Comparison of ENCODE assay signal across 11 cellular contexts in the genomic region with DNA sequence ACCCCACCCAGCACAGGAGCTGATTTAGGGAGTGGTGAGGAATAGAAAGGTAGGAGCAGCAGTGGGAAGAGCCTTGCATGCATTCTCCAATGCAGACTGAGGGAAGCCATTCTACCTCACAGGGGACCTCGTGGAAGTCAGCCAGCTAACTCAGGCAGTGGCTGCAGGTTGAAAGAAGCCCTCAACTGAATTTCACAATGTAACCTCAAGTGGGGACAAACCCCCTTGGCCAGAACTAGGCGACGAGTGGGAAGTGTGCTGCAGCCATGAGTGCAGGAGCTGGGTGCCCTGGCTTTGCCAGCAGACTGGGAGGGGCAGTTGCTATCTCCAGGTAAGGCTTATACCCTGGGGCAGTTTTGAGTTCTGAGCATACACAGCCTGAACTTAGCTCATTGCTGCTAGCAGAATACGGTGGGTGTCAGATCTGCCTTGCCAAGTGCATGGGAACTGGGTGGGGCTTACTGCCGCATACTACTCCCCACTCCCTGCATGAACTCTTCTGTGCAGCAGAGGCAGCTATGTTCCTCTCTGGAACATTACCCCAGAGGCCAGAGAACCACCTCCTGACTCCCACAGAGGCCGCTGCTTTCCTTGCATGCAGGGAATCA.
DNase-seq lines count a peak whose midpoint lies in the region; ATAC-seq and TF ChIP-seq lines count a peak whose summit lies in the region.
"Had no signal": no experiment of that assay in that cellular context is flagged by ENCODE, and none has a peak within 500 bp of the region (broad histone marks: within the 10 kb centered on the region; RNA-seq: fewer than 3 reads in every experiment).

No MANE protein-coding gene starts in this region.

- H2BK15ac ChIP-seq in mesendoderm (replicated peaks; ENCODE audit: low read depth): no peak overlapping the region

- peak overlapping the region; percentile 94 for H3K27ac ChIP-seq in 22Rv1
- H3K27ac ChIP-seq in mesendoderm (ENCODE audit: low read depth, low read length): no peak overlapping the region
- no peak overlapping the region for H3K27ac ChIP-seq in osteoblast (ENCODE audit: low read depth, low read length)

- H2BK120ac ChIP-seq in mesendoderm (ENCODE audit: low read depth, low read length): no peak overlapping the region

- no peak overlapping the region for H4K5ac ChIP-seq in mesendoderm (ENCODE audit: low read length)

- no peaks in the 10 kb centered on the region for H3K27me3 ChIP-seq in mesendoderm (ENCODE audit: insufficient read depth, low read length, poor library complexity)
- no peaks in the 10 kb centered on the region for H3K27me3 ChIP-seq in osteoblast (ENCODE audit: insufficient read depth, low read length)

- peaks cover 8% of the 10 kb centered on the region for H3K36me3 Mint-ChIP-seq in Calu3 (ENCODE audit: insufficient read depth, unreplicated experiment)
- no peaks in the 10 kb centered on the region for H3K36me3 Mint-ChIP-seq in activated CD8-positive, alpha-beta T cell treated with anti-CD3 and anti-CD28 coated beads for 36 hours (ENCODE audit: low read depth)

- CTCF ChIA-PET in Calu3 (lab: Charles Lee): interaction anchor here (0.7 to 2.5 kb wide), 4 partner anchors 126 to 270 kb away, joined by 3 to 8 read pairs (median 4); partner anchors contain the start of genes AMD1, CDK19 and GTF3C6
- CTCF ChIA-PET in activated CD8-positive, alpha-beta T cell treated with anti-CD3 and anti-CD28 coated beads for 36 hours (lab: Charles Lee): interaction anchor here (1.3 to 1.8 kb wide), 3 partner anchors 189 to 261 kb away, joined by 3 to 6 read pairs (median 3); no protein-coding TSS in a partner anchor

- H3K9me3 Mint-ChIP-seq in Calu3 (ENCODE audit: low read depth, unreplicated experiment): no peaks in the 10 kb centered on the region
- no peaks in the 10 kb centered on the region for H3K9me3 Mint-ChIP-seq in activated CD8-positive, alpha-beta T cell treated with anti-CD3 and anti-CD28 coated beads for 36 hours
- H3K9me3 Mint-ChIP-seq: nephron had no signal

- BruUV-seq in Calu3 (replicated peaks; lab: Mats Ljungman, UMichigan): no TSS peak

- TF ChIP-seq CTCF in 22Rv1 (IDR thresholded peaks at IDR 0.05) (no peak), Calu3 (IDR thresholded peaks at IDR 0.05; ENCODE audit: unreplicated experiment) (no peak), osteoblast (IDR thresholded peaks at IDR 0.05; ENCODE audit: extremely low read depth, low read depth, low read length) (no peak)
- no peak for TF ChIP-seq CTCF in activated CD8-positive, alpha-beta T cell treated with anti-CD3 and anti-CD28 coated beads for 36 hours (IDR thresholded peaks at IDR 0.05)

- no peak overlapping the region for H3K23ac ChIP-seq in mesendoderm (ENCODE audit: low read length)

- ATAC-seq in activated CD8-positive, alpha-beta T cell treated with anti-CD3 and anti-CD28 coated beads for 36 hours: peak; percentile 39
- ATAC-seq in GM19452 (IDR thresholded peaks at IDR 0.05; ENCODE audit: unreplicated experiment): no peak

- H3K9me3 ChIP-seq in osteoblast (ENCODE audit: low read depth, low read length): no peaks in the 10 kb centered on the region

- peak; percentile 45 for DNase-seq in Calu3
- DNase-seq in activated CD8-positive, alpha-beta T cell treated with anti-CD3 and anti-CD28 coated beads for 36 hours: no peak
- DNase-seq in mesendoderm: peak; percentile 34
- no peak for DNase-seq in NCI-H510A (lab: John Stamatoyannopoulos, UW)
- no peak for DNase-seq in NCI-H1105 treated with DMSO at 0.1 percent for 48 hours (lab: John Stamatoyannopoulos, UW)
- no peak for DNase-seq in osteoblast (ENCODE audit: insufficient read length, low spot score, missing footprints)
- DNase-seq: NCI-H187 treated with DMSO at 0.1 percent for 48 hours had no signal

- no peak overlapping the region for H2AFZ ChIP-seq in osteoblast (ENCODE audit: low read length)

- no peak overlapping the region for H3K4me2 ChIP-seq in mesendoderm (ENCODE audit: low read length)
- H3K4me2 ChIP-seq in osteoblast (ENCODE audit: insufficient read depth, low read length): no peak overlapping the region
- H3K4me2 ChIP-seq: smooth muscle cell had no signal

- WGBS in mesendoderm (ENCODE audit: extremely low coverage, insufficient coverage, low lambda C conversion rate): no CpG with 5 or more reads among the region's 6 CpGs

- H2BK5ac ChIP-seq in mesendoderm (ENCODE audit: low read length): no peak overlapping the region

- H3K4me1 ChIP-seq in mesendoderm (ENCODE audit: control insufficient read depth, low read depth, low read length) (no peaks in the 10 kb centered on the region), osteoblast (ENCODE audit: insufficient read depth, low read length) (no peaks in the 10 kb centered on the region)

- H3K4me3 Mint-ChIP-seq in Calu3 (ENCODE audit: low read depth, unreplicated experiment): peak overlapping the region; percentile 18
- no peak overlapping the region for H3K4me3 Mint-ChIP-seq in activated CD8-positive, alpha-beta T cell treated with anti-CD3 and anti-CD28 coated beads for 36 hours
- H3K4me3 Mint-ChIP-seq: nephron had no signal

- H3K4me1 Mint-ChIP-seq in Calu3 (ENCODE audit: low read depth, unreplicated experiment): peaks cover 32% of the 10 kb centered on the region
- H3K4me1 Mint-ChIP-seq in activated CD8-positive, alpha-beta T cell treated with anti-CD3 and anti-CD28 coated beads for 36 hours (ENCODE audit: low read depth): peaks cover 25% of the 10 kb centered on the region
- H3K4me1 Mint-ChIP-seq: nephron had no signal

- H3K79me2 ChIP-seq in mesendoderm (ENCODE audit: control insufficient read depth, insufficient read depth, low read length) (no peaks in the 10 kb centered on the region), osteoblast (ENCODE audit: insufficient read depth, low read length) (peaks cover 2% of the 10 kb centered on the region)

- no peak overlapping the region for H3K4me3 ChIP-seq in mesendoderm (ENCODE audit: low read length)
- H3K4me3 ChIP-seq in osteoblast (ENCODE audit: insufficient read depth, low read length): no peak overlapping the region
- H3K4me3 ChIP-seq: smooth muscle cell had no signal

- no peak overlapping the region for H3K18ac ChIP-seq in mesendoderm (ENCODE audit: low read length)

- H3K4ac ChIP-seq in mesendoderm (ENCODE audit: low read depth, low read length): no peak overlapping the region

- no peak overlapping the region for H3K56ac ChIP-seq in mesendoderm (ENCODE audit: low read length)

- intact Hi-C loops in Calu3 (cut with micrococcal nuclease; ENCODE audit: unreplicated experiment): no loop called here
- intact Hi-C loops in activated CD8-positive, alpha-beta T cell treated with anti-CD3 and anti-CD28 coated beads for 36 hours (cut with micrococcal nuclease): no loop called here

- no peak overlapping the region for H3K9ac ChIP-seq in mesendoderm (ENCODE audit: low read length)

- no peak overlapping the region for H2AK5ac ChIP-seq in mesendoderm (ENCODE audit: low read length)

- H3K79me1 ChIP-seq in mesendoderm (ENCODE audit: low read length): no peaks in the 10 kb centered on the region

- no peaks in the 10 kb centered on the region for H3K27me3 Mint-ChIP-seq in Calu3 (ENCODE audit: unreplicated experiment)
- H3K27me3 Mint-ChIP-seq in activated CD8-positive, alpha-beta T cell treated with anti-CD3 and anti-CD28 coated beads for 36 hours: no peaks in the 10 kb centered on the region

- no peak overlapping the region for H4K8ac ChIP-seq in mesendoderm (ENCODE audit: low read depth, low read length)

- no peak overlapping the region for H3K27ac Mint-ChIP-seq in Calu3 (ENCODE audit: unreplicated experiment)
- no peak overlapping the region for H3K27ac Mint-ChIP-seq in activated CD8-positive, alpha-beta T cell treated with anti-CD3 and anti-CD28 coated beads for 36 hours

- H4K20me1 ChIP-seq in osteoblast (ENCODE audit: insufficient read depth, low read length): peaks cover 6% of the 10 kb centered on the region

- H3K36me3 ChIP-seq in mesendoderm (ENCODE audit: control insufficient read depth, insufficient read depth, low read length): no peaks in the 10 kb centered on the region
- no peaks in the 10 kb centered on the region for H3K36me3 ChIP-seq in osteoblast (ENCODE audit: insufficient read depth, low read length)

- POLR2A ChIA-PET in activated CD8-positive, alpha-beta T cell treated with anti-CD3 and anti-CD28 coated beads for 36 hours (lab: Charles Lee): interaction anchor here (1.2 kb wide), 1 partner anchor 126 kb away, joined by 3 read pairs; no protein-coding TSS in a partner anchor

Comparison
In these comparisons a context has a peak if more than half of its experiments do, and no peak if none do; other contexts are left out.
1. DNase-seq: peak in Calu3 (single experiment) and mesendoderm (single experiment); none in activated CD8-positive, alpha-beta T cell treated with anti-CD3 and anti-CD28 coated beads for 36 hours (single experiment), NCI-H510A (single experiment), NCI-H1105 treated with DMSO at 0.1 percent for 48 hours (single experiment) and osteoblast (single experiment).